In genomic region chr3:180036678-180037455, GRCh38 we compare ENCODE assay signal across 1 cellular context.
TF ChIP-seq lines count a peak whose summit lies in the region.

A gene with protein sequence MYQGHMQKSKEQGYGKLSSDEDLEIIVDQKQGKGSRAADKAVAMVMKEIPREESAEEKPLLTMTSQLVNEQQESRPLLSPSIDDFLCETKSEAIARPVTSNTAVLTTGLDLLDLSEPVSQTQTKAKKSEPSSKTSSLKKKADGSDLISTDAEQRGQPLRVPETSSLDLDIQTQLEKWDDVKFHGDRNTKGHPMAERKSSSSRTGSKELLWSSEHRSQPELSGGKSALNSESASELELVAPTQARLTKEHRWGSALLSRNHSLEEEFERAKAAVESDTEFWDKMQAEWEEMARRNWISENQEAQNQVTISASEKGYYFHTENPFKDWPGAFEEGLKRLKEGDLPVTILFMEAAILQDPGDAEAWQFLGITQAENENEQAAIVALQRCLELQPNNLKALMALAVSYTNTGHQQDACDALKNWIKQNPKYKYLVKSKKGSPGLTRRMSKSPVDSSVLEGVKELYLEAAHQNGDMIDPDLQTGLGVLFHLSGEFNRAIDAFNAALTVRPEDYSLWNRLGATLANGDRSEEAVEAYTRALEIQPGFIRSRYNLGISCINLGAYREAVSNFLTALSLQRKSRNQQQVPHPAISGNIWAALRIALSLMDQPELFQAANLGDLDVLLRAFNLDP (minus strand): TSS chr3:180036937. CDS start chr3:180036599, 338 bp downstream.

TF ChIP-seq in GM12878, 131 proteins besides CTCF, POLR2A, EP300 and RAD21 (continued from another document):
- TF ChIP-seq, protein P1, sequence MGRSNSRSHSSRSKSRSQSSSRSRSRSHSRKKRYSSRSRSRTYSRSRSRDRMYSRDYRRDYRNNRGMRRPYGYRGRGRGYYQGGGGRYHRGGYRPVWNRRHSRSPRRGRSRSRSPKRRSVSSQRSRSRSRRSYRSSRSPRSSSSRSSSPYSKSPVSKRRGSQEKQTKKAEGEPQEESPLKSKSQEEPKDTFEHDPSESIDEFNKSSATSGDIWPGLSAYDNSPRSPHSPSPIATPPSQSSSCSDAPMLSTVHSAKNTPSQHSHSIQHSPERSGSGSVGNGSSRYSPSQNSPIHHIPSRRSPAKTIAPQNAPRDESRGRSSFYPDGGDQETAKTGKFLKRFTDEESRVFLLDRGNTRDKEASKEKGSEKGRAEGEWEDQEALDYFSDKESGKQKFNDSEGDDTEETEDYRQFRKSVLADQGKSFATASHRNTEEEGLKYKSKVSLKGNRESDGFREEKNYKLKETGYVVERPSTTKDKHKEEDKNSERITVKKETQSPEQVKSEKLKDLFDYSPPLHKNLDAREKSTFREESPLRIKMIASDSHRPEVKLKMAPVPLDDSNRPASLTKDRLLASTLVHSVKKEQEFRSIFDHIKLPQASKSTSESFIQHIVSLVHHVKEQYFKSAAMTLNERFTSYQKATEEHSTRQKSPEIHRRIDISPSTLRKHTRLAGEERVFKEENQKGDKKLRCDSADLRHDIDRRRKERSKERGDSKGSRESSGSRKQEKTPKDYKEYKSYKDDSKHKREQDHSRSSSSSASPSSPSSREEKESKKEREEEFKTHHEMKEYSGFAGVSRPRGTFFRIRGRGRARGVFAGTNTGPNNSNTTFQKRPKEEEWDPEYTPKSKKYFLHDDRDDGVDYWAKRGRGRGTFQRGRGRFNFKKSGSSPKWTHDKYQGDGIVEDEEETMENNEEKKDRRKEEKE (IDR thresholded peaks at IDR 0.05) = no peak
- TF ChIP-seq DPF2 (IDR thresholded peaks at IDR 0.05) (0 out of 2 replicates have a peak, but pooled peaks have one; percentile 40), GATAD2B (conservative IDR thresholded peaks at IDR 0.05; ENCODE audit: low read depth) (0 out of 2 replicates have a peak, but pooled peaks have one; percentile 54), MXI1 (IDR thresholded peaks at IDR 0.05; ENCODE audit: low read depth, low read length) (peak; percentile 67; the same call in 1 of the 2 replicates), SIX5 (IDR thresholded peaks at IDR 0.05; ENCODE audit: low read depth, low read length, severe bottlenecking) (no peak), NKRF (conservative IDR thresholded peaks at IDR 0.05) (peak; percentile 55; the same call in 1 of the 2 replicates), PAX5 (IDR thresholded peaks at IDR 0.05; ENCODE audit: borderline replicate concordance, low read depth, low read length) (no peak), MLLT1 (IDR thresholded peaks at IDR 0.05) (no peak), REST (IDR thresholded peaks at IDR 0.05; ENCODE audit: low read depth, low read length) (peak; percentile 97), BHLHE40 (IDR thresholded peaks at IDR 0.05; ENCODE audit: borderline replicate concordance in 1 of 2, low read depth in 2 of 2, low read length in 1 of 2) (peak in 1 of 2 experiments; percentile 38; a peak in 1 of 4 replicates), IKZF2 (IDR thresholded peaks at IDR 0.05) (0 out of 4 replicates have a peak, but pooled peaks of 1 of the 2 experiments have one; percentile 14)
- TF ChIP-seq, protein P2, sequence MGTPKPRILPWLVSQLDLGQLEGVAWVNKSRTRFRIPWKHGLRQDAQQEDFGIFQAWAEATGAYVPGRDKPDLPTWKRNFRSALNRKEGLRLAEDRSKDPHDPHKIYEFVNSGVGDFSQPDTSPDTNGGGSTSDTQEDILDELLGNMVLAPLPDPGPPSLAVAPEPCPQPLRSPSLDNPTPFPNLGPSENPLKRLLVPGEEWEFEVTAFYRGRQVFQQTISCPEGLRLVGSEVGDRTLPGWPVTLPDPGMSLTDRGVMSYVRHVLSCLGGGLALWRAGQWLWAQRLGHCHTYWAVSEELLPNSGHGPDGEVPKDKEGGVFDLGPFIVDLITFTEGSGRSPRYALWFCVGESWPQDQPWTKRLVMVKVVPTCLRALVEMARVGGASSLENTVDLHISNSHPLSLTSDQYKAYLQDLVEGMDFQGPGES (IDR thresholded peaks at IDR 0.05) = no peak
